ENCODE assay signal across 1 cellular context in genomic region chr20:62861732-62862336, GRCh38.
TF ChIP-seq lines count a peak whose summit lies in the region.

Gene TCFL5 (minus strand): TSS chr20:62861822. CDS start chr20:62861670, 152 bp downstream.

TF ChIP-seq in HepG2, 621 proteins besides CTCF, POLR2A, EP300 and RAD21 (continued from another document and continues in another):
- TF ChIP-seq ZKSCAN5 (CRISPR knock-in tag; IDR thresholded peaks at IDR 0.05): 0 out of 2 replicates have a peak, but pooled peaks have one; percentile 62
- peak; percentile 100 for TF ChIP-seq ZNF547 (CRISPR knock-in tag; IDR thresholded peaks at IDR 0.05)
- peak; percentile 82 for TF ChIP-seq TEF (CRISPR knock-in tag; IDR thresholded peaks at IDR 0.05)
- TF ChIP-seq FOXC1 (CRISPR knock-in tag; IDR thresholded peaks at IDR 0.05; ENCODE audit: borderline replicate concordance): peak; percentile 95
- peak; percentile 81; the same call in 1 of the 2 replicates for TF ChIP-seq ZNF292 (CRISPR knock-in tag; IDR thresholded peaks at IDR 0.05; ENCODE audit: borderline replicate concordance, low read depth)
- TF ChIP-seq STAT5B (CRISPR knock-in tag; IDR thresholded peaks at IDR 0.05): peak; percentile 88; the same call in 1 of the 2 replicates
- TF ChIP-seq MAF1 (CRISPR knock-in tag; IDR thresholded peaks at IDR 0.05; ENCODE audit: borderline replicate concordance): 0 out of 2 replicates have a peak, but pooled peaks have one; percentile 29
- TF ChIP-seq SKI (IDR thresholded peaks at IDR 0.05; ENCODE audit: partially characterized antibody): peak; percentile 43
- no peak for TF ChIP-seq PRPF4 (IDR thresholded peaks at IDR 0.05; ENCODE audit: low read depth, low read length, poor library complexity, severe bottlenecking)
- peak; percentile 48; the same call in 1 of the 2 replicates for TF ChIP-seq CEBPG (CRISPR knock-in tag; IDR thresholded peaks at IDR 0.05)
- no peak for TF ChIP-seq NFIB (CRISPR knock-in tag; IDR thresholded peaks at IDR 0.05; ENCODE audit: borderline replicate concordance)
- no peak; the same call in 1 of the 2 replicates for TF ChIP-seq ZSCAN20 (CRISPR knock-in tag; IDR thresholded peaks at IDR 0.05; ENCODE audit: borderline replicate concordance)
- peak; percentile 98 for TF ChIP-seq ZBTB38 (CRISPR knock-in tag; IDR thresholded peaks at IDR 0.05)
- TF ChIP-seq ZFP62 (CRISPR knock-in tag; IDR thresholded peaks at IDR 0.05): no peak
- peak; percentile 94 for TF ChIP-seq ZNF160 (CRISPR knock-in tag; IDR thresholded peaks at IDR 0.05)
- no peak for TF ChIP-seq MTF2 (CRISPR knock-in tag; IDR thresholded peaks at IDR 0.05; ENCODE audit: borderline replicate concordance)
- TF ChIP-seq ZNF343 (CRISPR knock-in tag; IDR thresholded peaks at IDR 0.05): peak; percentile 87
- TF ChIP-seq ZNF276 (CRISPR knock-in tag; IDR thresholded peaks at IDR 0.05; ENCODE audit: low read depth): peak; percentile 95
- no peak for TF ChIP-seq ZKSCAN1 (IDR thresholded peaks at IDR 0.05; ENCODE audit: low read length)
- peak; percentile 97 for TF ChIP-seq TFDP1 (CRISPR knock-in tag; IDR thresholded peaks at IDR 0.05; ENCODE audit: borderline replicate concordance)
- peak; percentile 91; the same call in 1 of the 2 replicates for TF ChIP-seq ATF5 (CRISPR knock-in tag; IDR thresholded peaks at IDR 0.05; ENCODE audit: low read depth)
- peak; percentile 99 for TF ChIP-seq ZNF225 (CRISPR knock-in tag; IDR thresholded peaks at IDR 0.05)
- peak; percentile 95 for TF ChIP-seq ZBTB33 (CRISPR knock-in tag; IDR thresholded peaks at IDR 0.05)
- TF ChIP-seq ZNF205 (CRISPR knock-in tag; IDR thresholded peaks at IDR 0.05): peak; percentile 92
- TF ChIP-seq ZNF142 (CRISPR knock-in tag; IDR thresholded peaks at IDR 0.05): peak; percentile 93; the same call in 1 of the 2 replicates
- TF ChIP-seq ZNF672 (CRISPR knock-in tag; IDR thresholded peaks at IDR 0.05): no peak
- TF ChIP-seq AKAP8 (CRISPR knock-in tag; IDR thresholded peaks at IDR 0.05): peak; percentile 88
- TF ChIP-seq SNAPC5 (CRISPR knock-in tag; IDR thresholded peaks at IDR 0.05; ENCODE audit: borderline replicate concordance): no peak
- 0 out of 2 replicates have a peak, but pooled peaks have one; percentile 11 for TF ChIP-seq HIC2 (CRISPR knock-in tag; IDR thresholded peaks at IDR 0.05; ENCODE audit: low read depth)
- peak; percentile 79; the same call in 1 of the 2 replicates for TF ChIP-seq ZC3H13 (CRISPR knock-in tag; IDR thresholded peaks at IDR 0.05)
- peak; percentile 66 for TF ChIP-seq ZNF362 (CRISPR knock-in tag; IDR thresholded peaks at IDR 0.05; ENCODE audit: borderline replicate concordance)
- TF ChIP-seq ZNF33A (CRISPR knock-in tag; IDR thresholded peaks at IDR 0.05; ENCODE audit: borderline replicate concordance): no peak
- TF ChIP-seq ZFP91 (CRISPR knock-in tag; IDR thresholded peaks at IDR 0.05; ENCODE audit: borderline replicate concordance): peak; percentile 94
- peak; percentile 100 for TF ChIP-seq BHLHE40 (IDR thresholded peaks at IDR 0.05; ENCODE audit: low read length)
- no peak for TF ChIP-seq SYNCRIP (IDR thresholded peaks at IDR 0.05; ENCODE audit: insufficient read depth, low read depth, low read length)
- peak; percentile 100 for TF ChIP-seq RNF2 (conservative IDR thresholded peaks at IDR 0.05; ENCODE audit: low read depth)
- TF ChIP-seq ZNF562 (CRISPR knock-in tag; IDR thresholded peaks at IDR 0.05; ENCODE audit: borderline replicate concordance): no peak; the same call in 1 of the 2 replicates
- TF ChIP-seq CBFB (CRISPR knock-in tag; IDR thresholded peaks at IDR 0.05): peak; percentile 94
- peak; percentile 95; the same call in 1 of the 2 replicates for TF ChIP-seq SMAD1 (CRISPR knock-in tag; IDR thresholded peaks at IDR 0.05; ENCODE audit: borderline replicate concordance, low read depth)
- TF ChIP-seq CEBPB (IDR thresholded peaks at IDR 0.05; ENCODE audit: borderline replicate concordance, low read depth, low read length): no peak
- TF ChIP-seq ZNF263 (CRISPR knock-in tag; IDR thresholded peaks at IDR 0.05): peak; percentile 61; the same call in 1 of the 2 replicates
- peak; percentile 92; the same call in 1 of the 2 replicates for TF ChIP-seq ZNF724P (CRISPR knock-in tag; IDR thresholded peaks at IDR 0.05; ENCODE audit: borderline replicate concordance)
- no peak; the same call in 1 of the 2 replicates for TF ChIP-seq NCOR1 (IDR thresholded peaks at IDR 0.05; ENCODE audit: borderline replicate concordance, low read length)
- no peak for TF ChIP-seq ZNF569 (CRISPR knock-in tag; IDR thresholded peaks at IDR 0.05; ENCODE audit: borderline replicate concordance)
